1 cellular context compared by ENCODE assay signal in the genomic region with DNA sequence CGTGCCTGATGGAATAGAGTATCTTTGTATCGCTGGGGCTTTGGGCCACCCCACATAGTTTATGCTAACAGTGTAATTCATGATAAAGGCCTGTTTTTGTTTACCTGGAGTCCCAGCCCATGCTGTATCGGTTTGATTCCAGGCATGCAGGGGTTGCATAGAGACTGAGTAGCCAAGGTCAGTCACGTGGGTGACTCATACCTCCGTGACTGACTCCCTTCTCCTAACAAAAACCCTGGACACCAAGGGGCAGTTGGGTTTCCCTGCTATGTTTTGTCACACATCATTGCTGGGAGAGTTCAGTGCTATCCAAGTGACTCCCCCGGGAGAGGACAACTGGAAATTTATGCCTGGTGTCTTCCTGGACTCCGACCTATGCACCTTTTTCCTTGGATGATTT.
A peak's percentile ranks its signal among the peaks of the same experiment; 100 is the strongest.
TF ChIP-seq lines count a peak whose summit lies in the region.

No MANE protein-coding gene starts in this region.

TF ChIP-seq in HepG2, 621 proteins besides CTCF, POLR2A, EP300 and RAD21 (continued from another document):
- TF ChIP-seq, protein P1, sequence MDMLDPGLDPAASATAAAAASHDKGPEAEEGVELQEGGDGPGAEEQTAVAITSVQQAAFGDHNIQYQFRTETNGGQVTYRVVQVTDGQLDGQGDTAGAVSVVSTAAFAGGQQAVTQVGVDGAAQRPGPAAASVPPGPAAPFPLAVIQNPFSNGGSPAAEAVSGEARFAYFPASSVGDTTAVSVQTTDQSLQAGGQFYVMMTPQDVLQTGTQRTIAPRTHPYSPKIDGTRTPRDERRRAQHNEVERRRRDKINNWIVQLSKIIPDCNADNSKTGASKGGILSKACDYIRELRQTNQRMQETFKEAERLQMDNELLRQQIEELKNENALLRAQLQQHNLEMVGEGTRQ (IDR thresholded peaks at IDR 0.05; ENCODE audit: low read depth, low read length): peak; percentile 64
- TF ChIP-seq, protein P1 (CRISPR knock-in tag; IDR thresholded peaks at IDR 0.05; ENCODE audit: borderline replicate concordance): no peak; the same call in 1 of the 2 replicates
- TF ChIP-seq ZNF891 (CRISPR knock-in tag; IDR thresholded peaks at IDR 0.05) (no peak), BHLHE40 (IDR thresholded peaks at IDR 0.05; ENCODE audit: low read length) (peak; percentile 90)
- TF ChIP-seq, protein P2, sequence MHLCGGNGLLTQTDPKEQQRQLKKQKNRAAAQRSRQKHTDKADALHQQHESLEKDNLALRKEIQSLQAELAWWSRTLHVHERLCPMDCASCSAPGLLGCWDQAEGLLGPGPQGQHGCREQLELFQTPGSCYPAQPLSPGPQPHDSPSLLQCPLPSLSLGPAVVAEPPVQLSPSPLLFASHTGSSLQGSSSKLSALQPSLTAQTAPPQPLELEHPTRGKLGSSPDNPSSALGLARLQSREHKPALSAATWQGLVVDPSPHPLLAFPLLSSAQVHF (CRISPR knock-in tag; IDR thresholded peaks at IDR 0.05): no peak
